In the genomic region with DNA sequence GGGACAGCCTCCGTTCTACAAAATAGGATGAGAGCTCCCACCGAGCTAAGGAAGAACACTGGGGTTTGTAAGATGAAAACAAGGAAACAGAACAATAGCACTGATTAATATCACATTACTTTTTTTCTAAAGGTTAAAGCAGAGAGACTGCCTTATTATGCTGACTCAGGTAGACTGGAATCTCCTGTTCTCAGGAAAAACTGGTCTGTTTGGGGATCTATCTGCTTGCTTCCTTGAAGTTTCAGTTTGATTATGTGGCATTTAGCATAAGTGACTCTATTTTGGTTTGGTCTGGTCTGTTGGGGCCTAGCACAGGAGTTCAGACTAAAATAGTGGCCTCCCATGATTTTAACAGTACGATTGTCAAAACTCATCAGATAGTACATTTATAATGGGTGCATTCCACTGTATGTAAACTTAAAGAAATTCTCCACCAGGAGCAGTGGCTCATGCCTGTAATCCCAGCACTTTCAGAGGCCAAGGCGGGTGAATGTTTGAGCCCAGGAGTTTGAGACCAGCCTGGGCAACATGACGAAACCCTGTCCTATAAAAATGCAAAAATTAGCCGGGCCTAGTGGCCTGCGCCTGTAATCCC, we compare ENCODE assay signal across 16 cellular contexts.
DNase-seq lines count a peak whose midpoint lies in the region; ATAC-seq, FAIRE-seq and TF ChIP-seq lines count a peak whose summit lies in the region.
"Had no signal": no experiment of that assay in that cellular context is flagged by ENCODE, and none has a peak within 500 bp of the region (broad histone marks: within the 10 kb centered on the region; RNA-seq: fewer than 3 reads in every experiment).

No MANE protein-coding gene starts in this region.

- FAIRE-seq in H54 (lab: Jason Lieb, UNC): peak; percentile 79
- FAIRE-seq: GM18507, GM19239 had no signal

- in situ Hi-C loops in astrocyte of the spinal cord (cut with HindIII; ENCODE audit: low sequenced_read_pairs): no loop called here

- peaks cover 12% of the 10 kb centered on the region for H3K4me1 ChIP-seq in parathyroid adenoma
- H3K4me1 ChIP-seq: BE2C, left ventricle myocardium inferior had no signal

- H2AFZ ChIP-seq in parathyroid adenoma: peak overlapping the region; percentile 82

- no peaks in the 10 kb centered on the region for H3K79me2 ChIP-seq in parathyroid adenoma

- no peak for ATAC-seq in HG02884 (IDR thresholded peaks at IDR 0.05; ENCODE audit: unreplicated experiment)
- no peak for ATAC-seq in GM18907 (IDR thresholded peaks at IDR 0.05; ENCODE audit: unreplicated experiment)
- ATAC-seq: activated CD8-positive, alpha-beta T cell treated with anti-CD3 and anti-CD28 coated beads, Interleukin-2, amount 10 ng/mL, durations not matched to agents 7 days and 5 days had no signal

- no peak for DNase-seq in H54 (ENCODE audit: insufficient read length, low spot score)
- DNase-seq in astrocyte of the spinal cord (ENCODE audit: low read depth, low spot score): peak; percentile 25
- DNase-seq in fibroblast of the aortic adventitia (ENCODE audit: low read depth): peak; percentile 25
- no peak for DNase-seq in occipital lobe (lab: John Stamatoyannopoulos, UW)
- DNase-seq in COR-L47 (lab: John Stamatoyannopoulos, UW): no peak
- DNase-seq: activated CD8-positive, alpha-beta T cell treated with anti-CD3 and anti-CD28 coated beads, Interleukin-2, amount 10 ng/mL, durations not matched to agents 7 days and 5 days; BE2C; DMS153; left ventricle myocardium inferior; NCI-H2029; retina had no signal

- no peaks in the 10 kb centered on the region for H3K27me3 ChIP-seq in parathyroid adenoma (ENCODE audit: control insufficient read depth, insufficient read depth, low read length)
- H3K27me3 ChIP-seq: BE2C had no signal

- no peak overlapping the region for H3K4me2 ChIP-seq in parathyroid adenoma (ENCODE audit: low read length)

- TF ChIP-seq CTCF in astrocyte of the spinal cord (IDR thresholded peaks at IDR 0.05; ENCODE audit: low read depth, low read length): no peak
- no peak for TF ChIP-seq CTCF in fibroblast of the aortic adventitia (IDR thresholded peaks at IDR 0.05; ENCODE audit: insufficient read depth, low read length)
- no peak for TF ChIP-seq CTCF in parathyroid adenoma (IDR thresholded peaks at IDR 0.05)

- H3K4me3 ChIP-seq in astrocyte of the spinal cord (ENCODE audit: low read depth, low read length): no peak overlapping the region
- H3K4me3 ChIP-seq in fibroblast of the aortic adventitia (ENCODE audit: low read depth, low read length): no peak overlapping the region
- no peak overlapping the region for H3K4me3 ChIP-seq in parathyroid adenoma (ENCODE audit: low read depth, low read length)
- H3K4me3 ChIP-seq: left ventricle myocardium inferior had no signal

- no peaks in the 10 kb centered on the region for H3K9me3 ChIP-seq in parathyroid adenoma (ENCODE audit: control insufficient read depth, low read length)
- H3K9me3 ChIP-seq: BE2C, left ventricle myocardium inferior had no signal

- peak overlapping the region; percentile 36 for H3K27ac ChIP-seq in parathyroid adenoma
- H3K27ac ChIP-seq: left ventricle myocardium inferior had no signal

- no peaks in the 10 kb centered on the region for H3K36me3 ChIP-seq in parathyroid adenoma (ENCODE audit: control insufficient read depth, insufficient read depth, low read length)
- H3K36me3 ChIP-seq: BE2C, left ventricle myocardium inferior had no signal

- H3K9ac ChIP-seq in parathyroid adenoma: no peak overlapping the region

- TF ChIP-seq POLR2A in H54 (IDR thresholded peaks at IDR 0.05; ENCODE audit: low read depth, low read length): no peak

Comparison
In these comparisons a context has a peak if more than half of its experiments do, and no peak if none do; other contexts are left out.
1. DNase-seq: peak in astrocyte of the spinal cord (single experiment) and fibroblast of the aortic adventitia (single experiment); none in H54 (single experiment), occipital lobe (single experiment) and COR-L47 (single experiment).